Comparison of ENCODE assay signal across 11 cellular contexts in the genomic region with DNA sequence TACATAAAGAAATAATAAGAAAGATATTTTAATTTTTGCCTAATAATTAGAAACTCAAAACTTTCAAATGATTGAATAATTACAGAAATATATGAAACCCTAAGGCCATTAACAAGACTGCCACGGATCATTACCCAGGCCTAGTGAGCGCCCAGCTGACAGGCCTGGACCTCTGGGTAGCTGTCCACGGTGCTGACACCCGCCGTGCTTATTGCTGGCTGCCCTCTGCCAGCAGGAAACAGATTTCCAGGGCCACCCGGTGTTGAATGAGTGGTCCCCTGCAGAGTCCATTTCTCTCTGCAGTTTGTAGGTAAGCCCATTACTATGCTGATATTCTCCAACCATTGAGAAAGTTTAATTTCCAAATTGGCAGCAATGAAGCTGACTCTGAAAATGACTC.
DNase-seq lines count a peak whose midpoint lies in the region; ATAC-seq, FAIRE-seq and TF ChIP-seq lines count a peak whose summit lies in the region.
"Had no signal": no experiment of that assay in that cellular context is flagged by ENCODE, and none has a peak within 500 bp of the region (broad histone marks: within the 10 kb centered on the region; RNA-seq: fewer than 3 reads in every experiment).

No MANE protein-coding gene starts in this region.

- no peaks in the 10 kb centered on the region for H3K9me3 ChIP-seq in H9 (ENCODE audit: control insufficient read depth, low read depth, low read length)
- H3K9me3 ChIP-seq in kidney (ENCODE audit: control insufficient read depth in 1 of 2, low read length in 2 of 2), result peaks cover 0 to 2% of the 10 kb centered on the region in 2 donors

- H3K36me3 ChIP-seq in kidney (ENCODE audit: control insufficient read depth in 1 of 2, insufficient read depth in 2 of 2, low read length in 2 of 2), result no peaks in the 10 kb centered on the region

- H2BK15ac ChIP-seq in H9 (ENCODE audit: low read depth, low read length), result no peak overlapping the region

- H3K4ac ChIP-seq in H9 (ENCODE audit: low read depth, low read length), result no peak overlapping the region

- no peak overlapping the region for H3K9ac ChIP-seq in H9 (ENCODE audit: extremely low read depth, insufficient read length, low read length)
- no peak overlapping the region for H3K9ac ChIP-seq in kidney (ENCODE audit: low read length in 2 of 2)

- H2AFZ ChIP-seq in H9 (ENCODE audit: low read length), result no peak overlapping the region

- WGBS in H9 (ENCODE audit: extremely low coverage, insufficient read length, low lambda C conversion rate), result no CpG with 5 or more reads among the region's 6 CpGs

- no peak for FAIRE-seq in kidney (lab: Jason Lieb, UNC)
- FAIRE-seq: G401.6 had no signal

- TF ChIP-seq CTCF in H9 (conservative IDR thresholded peaks at IDR 0.05) (no peak), WTC11 (IDR thresholded peaks at IDR 0.05) (no peak), kidney (IDR thresholded peaks at IDR 0.05; ENCODE audit: borderline replicate concordance, extremely low read depth, insufficient read depth) (no peak), osteocyte (IDR thresholded peaks at IDR 0.05) (no peak)

- no peaks in the 10 kb centered on the region for H4K20me1 ChIP-seq in H9 (ENCODE audit: control insufficient read depth, insufficient read depth, insufficient read length)

- ATAC-seq in WTC11 (peak; percentile 88), HG03469 (IDR thresholded peaks at IDR 0.05; ENCODE audit: unreplicated experiment) (no peak)

- CTCF ChIA-PET in WTC11 (lab: Charles Lee), result no interaction called here

- H3K14ac ChIP-seq in H9 (ENCODE audit: insufficient read depth, low read length), result no peak overlapping the region

- H3K27me3 ChIP-seq in H9 (ENCODE audit: insufficient read depth, low read length), result no peaks in the 10 kb centered on the region

- no peaks in the 10 kb centered on the region for H3K79me1 ChIP-seq in H9 (ENCODE audit: insufficient read depth, low read depth, low read length, poor library complexity, severe bottlenecking)

- POLR2A ChIA-PET in WTC11 (lab: Charles Lee), result no interaction called here

- no peak overlapping the region for H3K56ac ChIP-seq in H9 (ENCODE audit: insufficient read length, low read depth, low read length)

- no peak overlapping the region for H2BK20ac ChIP-seq in H9 (ENCODE audit: low read depth, low read length, poor library complexity, severe bottlenecking)

- H3K4me1 Mint-ChIP-seq in H9 (peaks cover 0 to 3% of the 10 kb centered on the region in 2 experiments; a peak in 2 of 4 replicates), WTC11 (no peaks in the 10 kb centered on the region), osteocyte (ENCODE audit: unreplicated experiment) (no peaks in the 10 kb centered on the region)
- H3K4me1 Mint-ChIP-seq: activated B cell treated with CpG ODN at 0.5 μM for 24 hours had no signal

- no peak overlapping the region for H2AK5ac ChIP-seq in H9 (ENCODE audit: insufficient read length, low read length)

- H3K9me3 Mint-ChIP-seq in H9, result no peaks in the 10 kb centered on the region
- H3K9me3 Mint-ChIP-seq in WTC11, result peaks cover 8% of the 10 kb centered on the region
- H3K9me3 Mint-ChIP-seq in osteocyte (ENCODE audit: unreplicated experiment), result peaks cover 41% of the 10 kb centered on the region

- no peak overlapping the region for H3T11ph ChIP-seq in H9 (ENCODE audit: low read length)

- intact Hi-C loops in kidney (cut with DNase I), result no loop called here

- no peak overlapping the region for H2BK12ac ChIP-seq in H9 (ENCODE audit: insufficient read length, low read depth, low read length)

- no peak overlapping the region for H4K91ac ChIP-seq in H9 (ENCODE audit: insufficient read length, low read depth, low read length)

- H2BK5ac ChIP-seq in H9 (ENCODE audit: insufficient read length, low read length), result no peak overlapping the region

- in situ Hi-C loops in Caki2 (cut with HindIII; ENCODE audit: low pct_unique_long_range_greater_than_20kb, low sequenced_read_pairs), result no loop called here

- H4K8ac ChIP-seq in H9 (replicated peaks; ENCODE audit: insufficient read length, low read depth, low read length), result no peak overlapping the region

- H3K4me1 ChIP-seq in H9 (ENCODE audit: insufficient read depth, low read length), result no peaks in the 10 kb centered on the region
- H3K4me1 ChIP-seq in kidney (ENCODE audit: control insufficient read depth in 1 of 2, insufficient read depth in 1 of 2, low read depth in 1 of 2, low read length in 2 of 2), result no peaks in the 10 kb centered on the region

- H3K27ac Mint-ChIP-seq in H9 (no peak overlapping the region), WTC11 (no peak overlapping the region), osteocyte (ENCODE audit: unreplicated experiment) (no peak overlapping the region)
- H3K27ac Mint-ChIP-seq: activated B cell treated with CpG ODN at 0.5 μM for 24 hours had no signal

- no peak overlapping the region for H3K4me3 Mint-ChIP-seq in H9
- H3K4me3 Mint-ChIP-seq in WTC11, result no peak overlapping the region
- no peak overlapping the region for H3K4me3 Mint-ChIP-seq in osteocyte (ENCODE audit: unreplicated experiment)
- H3K4me3 Mint-ChIP-seq: activated B cell treated with CpG ODN at 0.5 μM for 24 hours had no signal

- H2BK120ac ChIP-seq in H9 (ENCODE audit: low read depth, low read length, poor library complexity, severe bottlenecking), result no peak overlapping the region

- H3K79me2 ChIP-seq in H9 (ENCODE audit: insufficient read depth, low read length), result no peaks in the 10 kb centered on the region

- no peak overlapping the region for H3K4me2 ChIP-seq in H9 (ENCODE audit: insufficient read depth, insufficient read length, low read length)

- H3K27ac ChIP-seq in H9 (ENCODE audit: insufficient read length, low read depth, low read length), result no peak overlapping the region
- H3K27ac ChIP-seq in kidney (ENCODE audit: low read depth in 2 of 2, low read length in 2 of 2), result no peak overlapping the region

- H3K36me3 Mint-ChIP-seq in H9 (ENCODE audit: insufficient read depth in 1 of 3, low read depth in 3 of 3), result no peaks in the 10 kb centered on the region
- H3K36me3 Mint-ChIP-seq in WTC11, result no peaks in the 10 kb centered on the region
- H3K36me3 Mint-ChIP-seq in osteocyte (ENCODE audit: unreplicated experiment), result no peaks in the 10 kb centered on the region

- no peak overlapping the region for H3K18ac ChIP-seq in H9 (ENCODE audit: insufficient read length, low read depth, low read length)

- no peak overlapping the region for H3K4me3 ChIP-seq in kidney (ENCODE audit: low read length in 2 of 2)

- H3K23ac ChIP-seq in H9 (ENCODE audit: insufficient read length, low read depth, low read length), result no peak overlapping the region

- DNase-seq in Caki2 (ENCODE audit: low read depth), result peak; percentile 32
- peak; percentile 60 for DNase-seq in H9
- DNase-seq in WTC11 (ENCODE audit: low spot score), result peak; percentile 76
- DNase-seq in kidney, result peak; percentile 69
- DNase-seq in osteocyte (ENCODE audit: extremely low spot score, unreplicated experiment), result no peak
- no peak for DNase-seq in T-helper 9 cell
- no peak for DNase-seq in activated gamma-delta T cell (lab: John Stamatoyannopoulos, UW)
- DNase-seq: activated B cell treated with CpG ODN at 0.5 μM for 24 hours, NCI-H524 treated with DMSO at 0.1 percent for 48 hours had no signal

- H3K27me3 Mint-ChIP-seq in H9 (ENCODE audit: low read depth) (peaks cover 43% of the 10 kb centered on the region), WTC11 (ENCODE audit: low read depth) (peaks cover 37% of the 10 kb centered on the region), osteocyte (ENCODE audit: unreplicated experiment) (no peaks in the 10 kb centered on the region)

- H4K5ac ChIP-seq in H9 (ENCODE audit: insufficient read length, low read depth, low read length), result no peak overlapping the region

- H3K23me2 ChIP-seq in H9 (ENCODE audit: insufficient read length, low read depth, low read length, poor library complexity, severe bottlenecking), result no peaks in the 10 kb centered on the region

TF ChIP-seq in WTC11, 78 proteins besides CTCF, POLR2A, EP300 and RAD21 (continues in another document):
- TF ChIP-seq CDX4 (CRISPR knock-in tag; IDR thresholded peaks at IDR 0.05; ENCODE audit: borderline replicate concordance) (no peak), RORB (CRISPR knock-in tag; IDR thresholded peaks at IDR 0.05) (no peak), SMAD4 (CRISPR knock-in tag; IDR thresholded peaks at IDR 0.05) (0 out of 2 replicates have a peak, but pooled peaks have one; percentile 56), ZNF416 (CRISPR knock-in tag; IDR thresholded peaks at IDR 0.05) (no peak), E2F4 (CRISPR knock-in tag; IDR thresholded peaks at IDR 0.05; ENCODE audit: borderline replicate concordance, low read depth) (no peak)

Comparison
In these comparisons a context has a peak if more than half of its experiments do, and no peak if none do; other contexts are left out.
1. DNase-seq: peak in Caki2 (single experiment), H9 (single experiment), WTC11 (single experiment) and kidney (single experiment); none in osteocyte (single experiment), T-helper 9 cell (single experiment) and activated gamma-delta T cell (single experiment).